22 cellular contexts compared by ENCODE assay signal in the genomic region with DNA sequence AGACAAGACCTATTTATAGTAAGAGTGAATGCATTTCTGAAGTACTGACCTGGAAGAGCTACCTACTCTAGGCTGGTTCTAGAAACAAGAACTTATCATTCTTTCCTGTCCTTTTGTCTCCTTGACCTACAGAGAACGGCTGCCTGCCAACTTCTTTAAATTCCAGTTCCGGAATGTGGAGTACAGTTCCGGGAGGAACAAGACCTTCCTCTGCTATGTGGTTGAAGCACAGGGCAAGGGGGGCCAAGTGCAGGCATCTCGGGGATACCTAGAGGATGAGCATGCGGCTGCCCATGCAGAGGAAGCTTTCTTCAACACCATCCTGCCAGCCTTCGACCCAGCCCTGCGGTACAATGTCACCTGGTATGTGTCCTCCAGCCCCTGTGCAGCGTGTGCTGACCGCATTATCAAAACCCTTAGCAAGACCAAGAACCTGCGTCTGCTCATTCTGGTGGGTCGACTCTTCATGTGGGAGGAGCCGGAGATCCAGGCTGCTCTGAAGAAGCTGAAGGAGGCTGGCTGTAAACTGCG. TPM values are rescaled to one million over a fixed set of nuclear protein-coding genes. Genes with fewer than 3 reads are reported as not detected.
A peak's percentile ranks its signal among the peaks of the same experiment; 100 is the strongest.
DNase-seq lines count a peak whose midpoint lies in the region; ATAC-seq, FAIRE-seq and TF ChIP-seq lines count a peak whose summit lies in the region.
"Had no signal": no experiment of that assay in that cellular context is flagged by ENCODE, and none has a peak within 500 bp of the region (broad histone marks: within the 10 kb centered on the region; RNA-seq: fewer than 3 reads in every experiment).

No MANE protein-coding gene starts in this region.

- POLR2A ChIA-PET in naive thymus-derived CD4-positive, alpha-beta T cell (lab: Charles Lee) = interaction anchor here (0.7 kb wide), 1 partner anchor 10 kb away, joined by 3 read pairs; no protein-coding TSS in a partner anchor

- peak; percentile 51 for DNase-seq in DMS79 treated with DMSO at 0.1 percent for 48 hours (lab: John Stamatoyannopoulos, UW)
- no peak for DNase-seq in DMS79 (lab: John Stamatoyannopoulos, UW)
- DNase-seq in right atrium auricular region (ENCODE audit: low spot score) = no peak
- no peak for DNase-seq in pancreas
- no peak for DNase-seq in upper lobe of right lung
- no peak for DNase-seq in naive thymus-derived CD4-positive, alpha-beta T cell
- no peak for DNase-seq in stimulated activated naive CD4-positive, alpha-beta T cell treated with Interleukin-2 at 50 U/mL for 16 hours (lab: John Stamatoyannopoulos, UW)
- no peak for DNase-seq in activated T-cell treated with anti-CD3 and anti-CD28 coated beads for 4 hours
- DNase-seq: AML-193, DND-41, GDM1, GOT3, KG1, NCI-H187, NCI-H2107, NCI-H510A, NCI-H748 treated with DMSO at 0.1 percent for 48 hours, SHP77 treated with DMSO at 0.1 percent for 48 hours had no signal

- H3K4me3 Mint-ChIP-seq in naive thymus-derived CD4-positive, alpha-beta T cell = no peak overlapping the region

- 76 to 79% methylated on average over 13 of the region's 13 CpGs for WGBS in pancreas, 2 donors

- H3K4me1 ChIP-seq in right atrium auricular region = peaks cover 0 to 49% of the 10 kb centered on the region in 2 donors
- peaks cover 47 to 57% (median 55%) of the 10 kb centered on the region in 3 donors for H3K4me1 ChIP-seq in pancreas
- H3K4me1 ChIP-seq in upper lobe of right lung = no peaks in the 10 kb centered on the region
- H3K4me1 ChIP-seq in naive thymus-derived CD4-positive, alpha-beta T cell (ENCODE audit: control insufficient read depth in 2 of 2, insufficient read depth in 2 of 2, low read length in 2 of 2) = no peaks in the 10 kb centered on the region

- H3K27me3 ChIP-seq in right atrium auricular region = no peaks in the 10 kb centered on the region
- H3K27me3 ChIP-seq in pancreas = no peaks in the 10 kb centered on the region
- no peaks in the 10 kb centered on the region for H3K27me3 ChIP-seq in upper lobe of right lung
- no peaks in the 10 kb centered on the region for H3K27me3 ChIP-seq in naive thymus-derived CD4-positive, alpha-beta T cell (ENCODE audit: control insufficient read depth in 2 of 2, insufficient read depth in 2 of 2, low read length in 2 of 2)

- H3K36me3 ChIP-seq in right atrium auricular region (peaks cover 36% of the 10 kb centered on the region), pancreas (no peaks in the 10 kb centered on the region), upper lobe of right lung (peaks cover 18% of the 10 kb centered on the region)
- peaks cover 5 to 58% (median 6%) of the 10 kb centered on the region in 3 experiments for H3K36me3 ChIP-seq in naive thymus-derived CD4-positive, alpha-beta T cell (ENCODE audit: control insufficient read depth in 2 of 3, insufficient read depth in 3 of 3, low read length in 3 of 3)

- ATAC-seq in pancreas (no peak), upper lobe of right lung (peak; percentile 69)
- ATAC-seq in naive thymus-derived CD4-positive, alpha-beta T cell = no peak

- no peak for TF ChIP-seq CTCF in right atrium auricular region (IDR thresholded peaks at IDR 0.05)
- no peak for TF ChIP-seq CTCF in pancreas (IDR thresholded peaks at IDR 0.05)
- TF ChIP-seq CTCF in upper lobe of right lung (IDR thresholded peaks at IDR 0.05) = no peak

- peaks cover 0 to 9% (median 4%) of the 10 kb centered on the region in 7 donors for H3K4me1 Mint-ChIP-seq in naive thymus-derived CD4-positive, alpha-beta T cell

- CTCF ChIA-PET in naive thymus-derived CD4-positive, alpha-beta T cell (lab: Charles Lee) = no interaction called here

- intact Hi-C loops in pancreas (cut with DNase I) (no loop called here), upper lobe of right lung (cut with DNase I) (no loop called here)
- intact Hi-C loops in naive thymus-derived CD4-positive, alpha-beta T cell (cut with micrococcal nuclease) = no loop called here

- H3K9me3 Mint-ChIP-seq in naive thymus-derived CD4-positive, alpha-beta T cell = no peaks in the 10 kb centered on the region

- peak overlapping the region; percentile 40 to 94 for H3K27ac ChIP-seq in right atrium auricular region
- H3K27ac ChIP-seq in pancreas = peak overlapping the region in 3 of 4 donors; percentile 1 to 79 (median 74)
- H3K27ac ChIP-seq in upper lobe of right lung = no peak overlapping the region
- no peak overlapping the region for H3K27ac ChIP-seq in naive thymus-derived CD4-positive, alpha-beta T cell (ENCODE audit: low read depth, low read length)
- H3K27ac ChIP-seq: 22Rv1, C4-2B had no signal

- H3K4me3 ChIP-seq in right atrium auricular region (peak overlapping the region in 1 of 2 donors; percentile 1), pancreas (no peak overlapping the region), upper lobe of right lung (no peak overlapping the region)
- H3K4me3 ChIP-seq in naive thymus-derived CD4-positive, alpha-beta T cell (ENCODE audit: low read length) = no peak overlapping the region

- no peaks in the 10 kb centered on the region for H3K9me3 ChIP-seq in right atrium auricular region
- no peaks in the 10 kb centered on the region for H3K9me3 ChIP-seq in pancreas
- no peaks in the 10 kb centered on the region for H3K9me3 ChIP-seq in upper lobe of right lung
- no peaks in the 10 kb centered on the region for H3K9me3 ChIP-seq in naive thymus-derived CD4-positive, alpha-beta T cell (ENCODE audit: control insufficient read depth in 2 of 3, low read length in 3 of 3)

- H3K27me3 Mint-ChIP-seq in naive thymus-derived CD4-positive, alpha-beta T cell = no peaks in the 10 kb centered on the region

- H3K36me3 Mint-ChIP-seq in naive thymus-derived CD4-positive, alpha-beta T cell = peaks cover 7 to 64% (median 22%) of the 10 kb centered on the region in 5 donors

- no peak for FAIRE-seq in pancreas (lab: Jason Lieb, UNC)

- no peak overlapping the region for H3K27ac Mint-ChIP-seq in naive thymus-derived CD4-positive, alpha-beta T cell

RNA-seq across cellular contexts. Expression of gene APOBEC2, which starts 8.3 kb away (rescaled TPM):
- total RNA-seq in right atrium auricular region (100 to 1,000 TPM; 130 to 245 TPM), pancreas (10 to 100 TPM in 1 of 6 donors, 1 to 10 TPM in 5; 2.7 to 13.2 (median 8.6) TPM), upper lobe of right lung (not detected)
- 10 to 100 TPM in 1 of 2 donors, 1 to 10 TPM in 1; 6.6 to 29.6 TPM for polyA plus RNA-seq in pancreas
- total RNA-seq in naive thymus-derived CD4-positive, alpha-beta T cell = not detected
- polyA plus RNA-seq in naive thymus-derived CD4-positive, alpha-beta T cell = under 1 TPM; 0.25 to 0.83 TPM
- total RNA-seq: HT-29, OCI-LY7 had no signal

RNA-seq across cellular contexts. Expression of gene OARD1, which starts 10.9 kb away (rescaled TPM):
- 10 to 100 TPM in 1 of 2 donors, 1 to 10 TPM in 1; 9.4 to 13.4 TPM for total RNA-seq in right atrium auricular region
- total RNA-seq in pancreas = 10 to 100 TPM; 16.0 to 26.9 (median 20.6) TPM
- polyA plus RNA-seq in pancreas = 10 to 100 TPM; 21.1 to 30.9 TPM
- 22.1 TPM for total RNA-seq in upper lobe of right lung
- 10 to 100 TPM; 31.1 to 55.8 (median 39.9) TPM for total RNA-seq in naive thymus-derived CD4-positive, alpha-beta T cell
- 10 to 100 TPM; 44.6 to 55.8 TPM for polyA plus RNA-seq in naive thymus-derived CD4-positive, alpha-beta T cell

RNA-seq across cellular contexts. Expression of gene NFYA, which starts 11.5 kb away (rescaled TPM):
- total RNA-seq in right atrium auricular region (1 to 10 TPM; 8.2 to 9.9 TPM), pancreas (10 to 100 TPM in 2 of 6 donors, 1 to 10 TPM in 4; 5.9 to 14.1 (median 7.8) TPM), upper lobe of right lung (23.9 TPM)
- 10 to 100 TPM in 1 of 2 donors, 1 to 10 TPM in 1; 5.4 to 10.6 TPM for polyA plus RNA-seq in pancreas
- total RNA-seq in naive thymus-derived CD4-positive, alpha-beta T cell = 10 to 100 TPM; 31.6 to 63.3 (median 35.9) TPM
- polyA plus RNA-seq in naive thymus-derived CD4-positive, alpha-beta T cell = 10 to 100 TPM; 18.6 to 37.8 TPM

RNA-seq across cellular contexts. Expression of gene TSPO2, which starts 19.0 kb away (rescaled TPM):
- total RNA-seq in right atrium auricular region (not detected), pancreas (under 1 TPM in 1 of 6 donors, not detected in 5; 0.28 TPM), upper lobe of right lung (not detected)
- under 1 TPM; 0.12 to 0.42 TPM for polyA plus RNA-seq in pancreas
- total RNA-seq in naive thymus-derived CD4-positive, alpha-beta T cell = not detected
- not detected for polyA plus RNA-seq in naive thymus-derived CD4-positive, alpha-beta T cell
- total RNA-seq: HT-29, OCI-LY7 had no signal

RNA-seq across cellular contexts. Expression of gene UNC5CL, which starts 22.2 kb away (rescaled TPM):
- total RNA-seq in right atrium auricular region (under 1 TPM; 0.43 to 0.96 TPM), pancreas (10 to 100 TPM in 5 of 6 donors, 1 to 10 TPM in 1; 7.2 to 37.6 (median 12.0) TPM), upper lobe of right lung (1.4 TPM)
- polyA plus RNA-seq in pancreas = 10 to 100 TPM; 37.0 to 40.6 TPM
- 1 to 10 TPM; 2.2 to 7.2 (median 4.3) TPM for total RNA-seq in naive thymus-derived CD4-positive, alpha-beta T cell
- polyA plus RNA-seq in naive thymus-derived CD4-positive, alpha-beta T cell = under 1 TPM; 0.24 to 0.98 TPM

Comparison
In these comparisons a context has a peak if more than half of its experiments do, and no peak if none do; other contexts are left out.
1. H3K27ac ChIP-seq: peak in right atrium auricular region (2 of 2) and pancreas (3 of 4); none in upper lobe of right lung (single experiment) and naive thymus-derived CD4-positive, alpha-beta T cell (single experiment).
2. RNA of gene APOBEC2, which starts 8.3 kb away (total RNA-seq): 130 to 245 TPM in right atrium auricular region; 2.7 to 13.2 TPM in pancreas, not detected in upper lobe of right lung (single experiment) and not detected in naive thymus-derived CD4-positive, alpha-beta T cell; every median in the first group is over 4 times any median in the second.